12 cellular contexts compared by ENCODE assay signal in the genomic region with DNA sequence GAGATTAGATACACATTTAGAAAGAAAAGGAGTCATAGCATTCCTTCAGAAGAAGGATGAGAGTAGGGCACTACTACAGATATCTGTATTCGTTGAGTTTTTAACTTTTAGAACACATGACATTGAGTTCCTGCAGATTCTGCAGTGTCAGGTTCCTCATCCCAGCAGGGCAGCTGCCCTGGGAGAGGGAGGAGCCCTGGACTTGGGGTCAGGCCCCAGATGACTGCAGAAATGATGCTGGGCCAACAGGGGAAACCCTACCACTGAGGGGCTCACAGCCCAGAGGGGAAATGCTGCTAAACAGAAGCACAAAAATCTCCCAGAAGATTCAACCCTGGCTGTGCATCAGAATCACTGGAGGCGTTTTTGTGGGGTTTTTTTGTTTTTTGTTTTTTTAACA.
DNase-seq lines count a peak whose midpoint lies in the region; ATAC-seq and TF ChIP-seq lines count a peak whose summit lies in the region.
"Had no signal": no experiment of that assay in that cellular context is flagged by ENCODE, and none has a peak within 500 bp of the region (broad histone marks: within the 10 kb centered on the region; RNA-seq: fewer than 3 reads in every experiment).

No MANE protein-coding gene starts in this region.

- H3K4me1 ChIP-seq in PC-3 (ENCODE audit: insufficient read depth, low read length): peaks cover 52% of the 10 kb centered on the region
- H3K4me1 ChIP-seq: A549 had no signal

- H3K4me3 ChIP-seq in H7 (ENCODE audit: insufficient read depth, low read depth, low read length) (no peak overlapping the region), PC-3 (ENCODE audit: low read length) (no peak overlapping the region), choroid plexus epithelial cell (ENCODE audit: low read depth, low read length) (no peak overlapping the region)
- H3K4me3 ChIP-seq: A549, GM12878 had no signal

- no peak overlapping the region for H3K4me2 ChIP-seq in PC-3 (ENCODE audit: low read length)
- H3K4me2 ChIP-seq: A549 had no signal

- no TSS peak for BruUV-seq in PC-3 (replicated peaks; lab: Mats Ljungman, UMichigan)

- POLR2A ChIA-PET in PC-3 (lab: Charles Lee; ENCODE audit: unreplicated experiment): no interaction called here

- H3K36me3 ChIP-seq in H7 (replicated peaks; ENCODE audit: control insufficient read depth, insufficient read depth, low read length) (no peaks in the 10 kb centered on the region), PC-3 (ENCODE audit: low read depth, low read length) (no peaks in the 10 kb centered on the region)

- no peaks in the 10 kb centered on the region for H3F3A ChIP-seq in PC-3 (ENCODE audit: low read length, unreplicated experiment)

- H4K20me1 ChIP-seq in PC-3 (ENCODE audit: low read length): no peaks in the 10 kb centered on the region

- H3K9me3 ChIP-seq in PC-3 (ENCODE audit: low read length): no peaks in the 10 kb centered on the region
- H3K9me3 ChIP-seq: A549 had no signal

- no peaks in the 10 kb centered on the region for H3K27me3 ChIP-seq in H7 (ENCODE audit: control insufficient read depth, insufficient read depth, low read length)
- H3K27me3 ChIP-seq in PC-3 (ENCODE audit: low read length): no peaks in the 10 kb centered on the region

- intact Hi-C loops in PC-3 (cut with micrococcal nuclease): loop anchor here (1.0 to 5.0 kb wide), 2 partner anchors 37 to 115 kb away; no protein-coding TSS in a partner anchor

- ATAC-seq in PC-3 (no peak), GM21390 (IDR thresholded peaks at IDR 0.05; ENCODE audit: unreplicated experiment) (no peak)
- ATAC-seq: CD8-positive, alpha-beta T cell had no signal

- peak overlapping the region; percentile 53 for H3K9ac ChIP-seq in PC-3 (ENCODE audit: low read length)

- TF ChIP-seq CTCF in PC-3 (conservative IDR thresholded peaks at IDR 0.05; ENCODE audit: low read depth, low read length): no peak
- TF ChIP-seq CTCF in choroid plexus epithelial cell (conservative IDR thresholded peaks at IDR 0.05; ENCODE audit: low read depth, low read length): no peak

- no peak overlapping the region for H2AFZ ChIP-seq in PC-3 (ENCODE audit: low read length)

- CTCF ChIA-PET in PC-3 (lab: Charles Lee): interaction anchor here (0.8 kb wide), 1 partner anchor 116 kb away, joined by 5 read pairs; no protein-coding TSS in a partner anchor

- H3K9me2 ChIP-seq in PC-3 (replicated peaks; ENCODE audit: low read length): no peaks in the 10 kb centered on the region

- DNase-seq in H7 (peak; percentile 47), PC-3 (no peak), choroid plexus epithelial cell (ENCODE audit: low read depth) (peak; percentile 11), GM03348 (ENCODE audit: low spot score) (no peak), amygdala (lab: John Stamatoyannopoulos, UW) (no peak)
- DNase-seq: CD8-positive, alpha-beta T cell; COR-L47; HCEC 1CT; HFFc6 had no signal

- H3K79me2 ChIP-seq in PC-3 (ENCODE audit: low read length): no peaks in the 10 kb centered on the region

- H3K27ac ChIP-seq in PC-3 (ENCODE audit: low read length): peak overlapping the region; percentile 73
- H3K27ac ChIP-seq: A549 had no signal

Comparison
In these comparisons a context has a peak if more than half of its experiments do, and no peak if none do; other contexts are left out.
1. DNase-seq: peak in H7 (single experiment) and choroid plexus epithelial cell (single experiment); none in PC-3 (single experiment), GM03348 (single experiment) and amygdala (0 of 56).